1 cellular context compared by ENCODE assay signal in genomic region chr2:166376873-166377272, GRCh38.
A peak's percentile ranks its signal among the peaks of the same experiment; 100 is the strongest.
TF ChIP-seq lines count a peak whose summit lies in the region.

No MANE protein-coding gene starts in this region.

TF ChIP-seq in HepG2, 621 proteins besides CTCF, POLR2A, EP300 and RAD21:
- TF ChIP-seq ZNF839 (CRISPR knock-in tag; IDR thresholded peaks at IDR 0.05; ENCODE audit: borderline replicate concordance) (no peak), GTF3A (CRISPR knock-in tag; conservative IDR thresholded peaks at IDR 0.05) (0 out of 2 replicates have a peak, but pooled peaks have one; percentile 0)
